8 cellular contexts compared by ENCODE assay signal in the genomic region with DNA sequence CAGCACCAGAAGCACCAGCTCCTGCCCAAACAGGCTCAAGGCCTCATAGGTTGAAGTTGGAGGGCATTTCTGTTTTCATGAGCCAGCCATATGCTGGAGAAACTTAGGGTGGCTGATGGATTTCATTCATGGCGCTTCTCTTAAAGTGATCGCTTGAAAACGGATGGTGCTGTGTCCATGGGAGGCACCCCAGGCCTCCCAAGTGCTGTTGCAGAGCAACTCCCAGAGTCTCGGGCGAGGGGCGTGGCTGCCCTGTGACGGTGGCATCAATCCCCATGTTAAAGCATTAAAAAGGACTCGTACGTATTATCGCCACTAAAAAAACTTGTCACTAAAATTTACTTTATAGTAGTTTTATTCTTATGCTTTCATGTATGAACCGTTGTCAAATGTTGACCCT.
"Had no signal": no experiment of that assay in that cellular context is flagged by ENCODE, and none has a peak within 500 bp of the region (broad histone marks: within the 10 kb centered on the region; RNA-seq: fewer than 3 reads in every experiment).

No MANE protein-coding gene starts in this region.

- H3K9ac ChIP-seq: GM23248 had no signal

- H3K27ac ChIP-seq: GM23248 had no signal

- H3K36me3 ChIP-seq: HAP-1 had no signal

- H3K4me2 ChIP-seq: GM23338 had no signal

- H2AFZ ChIP-seq: GM23248, GM23338 had no signal

- H3K4me1 ChIP-seq: HAP-1 had no signal

- ATAC-seq: GM23338, HCT116 had no signal

- H3K9me3 ChIP-seq: HAP-1 had no signal

- H3K4me3 ChIP-seq: GM23248, GM23338, HAP-1 had no signal

- DNase-seq: GM23248, GOT3, H9, HCEC 1CT, HFFc6 had no signal
